Comparison of ENCODE assay signal across 30 cellular contexts in genomic region chr4:112120021-112120420, GRCh38. TPM values are rescaled to one million over a fixed set of nuclear protein-coding genes. Genes with fewer than 3 reads are reported as not detected.
A peak's percentile ranks its signal among the peaks of the same experiment; 100 is the strongest.
DNase-seq lines count a peak whose midpoint lies in the region; ATAC-seq and TF ChIP-seq lines count a peak whose summit lies in the region.
"Had no signal": no experiment of that assay in that cellular context is flagged by ENCODE, and none has a peak within 500 bp of the region (broad histone marks: within the 10 kb centered on the region; RNA-seq: fewer than 3 reads in every experiment).

No MANE protein-coding gene starts in this region.

- H3K27ac Mint-ChIP-seq in activated naive CD4-positive, alpha-beta T cell treated with anti-CD3 and anti-CD28 coated beads for 36 hours, result peak overlapping the region; percentile 89
- H3K27ac Mint-ChIP-seq: activated B cell treated with CpG ODN at 0.5 μM for 24 hours, mesothelial cell of epicardium had no signal

- H3K27me3 Mint-ChIP-seq in activated naive CD4-positive, alpha-beta T cell treated with anti-CD3 and anti-CD28 coated beads for 36 hours (ENCODE audit: low read depth), result no peaks in the 10 kb centered on the region
- H3K27me3 Mint-ChIP-seq: activated B cell treated with CpG ODN at 0.5 μM for 24 hours had no signal

- H3K4me3 ChIP-seq in MM.1S (ENCODE audit: low read length), result no peak overlapping the region
- no peak overlapping the region for H3K4me3 ChIP-seq in mesenchymal stem cell (ENCODE audit: insufficient read depth in 1 of 2, low read depth in 1 of 2, low read length in 2 of 2)
- H3K4me3 ChIP-seq: ascending aorta, MG63, right atrium auricular region, thyroid gland, uterus had no signal

- no peaks in the 10 kb centered on the region for H3K79me1 ChIP-seq in mesenchymal stem cell (replicated peaks; ENCODE audit: low read length, poor library complexity, severe bottlenecking)

- H2BK120ac ChIP-seq in mesenchymal stem cell (ENCODE audit: low read depth, low read length), result no peak overlapping the region

- peaks cover 8% of the 10 kb centered on the region for H3K4me1 ChIP-seq in MM.1S (ENCODE audit: low read length)
- no peaks in the 10 kb centered on the region for H3K4me1 ChIP-seq in mesenchymal stem cell (ENCODE audit: control insufficient read depth, insufficient read depth, low read depth, low read length)
- H3K4me1 ChIP-seq: ascending aorta, BE2C, foreskin keratinocyte, right atrium auricular region, thyroid gland, uterus had no signal

- H3K4me2 ChIP-seq in MM.1S (ENCODE audit: low read depth, low read length) (no peak overlapping the region), mesenchymal stem cell (ENCODE audit: low read length, poor library complexity, severe bottlenecking) (no peak overlapping the region)

- no peak for ATAC-seq in GM21786 (IDR thresholded peaks at IDR 0.05; ENCODE audit: unreplicated experiment)
- ATAC-seq: foreskin keratinocyte, left ventricle myocardium superior had no signal

- no peak overlapping the region for H2AK5ac ChIP-seq in mesenchymal stem cell (ENCODE audit: low read length, severe bottlenecking)

- no peaks in the 10 kb centered on the region for H3K9me2 ChIP-seq in MM.1S (replicated peaks; ENCODE audit: insufficient read depth, low read length)

- H4K8ac ChIP-seq in mesenchymal stem cell (ENCODE audit: low read length), result no peak overlapping the region

- no peak overlapping the region for H3K18ac ChIP-seq in mesenchymal stem cell (ENCODE audit: low read depth in 1 of 2, low read length in 2 of 2)

- no peak overlapping the region for H2BK12ac ChIP-seq in mesenchymal stem cell (ENCODE audit: low read length in 2 of 2)

- H3K27ac ChIP-seq in MM.1S (ENCODE audit: low read length), result no peak overlapping the region
- H3K27ac ChIP-seq in mesenchymal stem cell (ENCODE audit: low read length, poor library complexity, severe bottlenecking), result no peak overlapping the region
- H3K27ac ChIP-seq: ascending aorta, foreskin keratinocyte, KMS-11, neutrophil, right atrium auricular region, thyroid gland, uterus had no signal

- H3K14ac ChIP-seq in mesenchymal stem cell (ENCODE audit: low read length in 2 of 2), result no peak overlapping the region

- H2BK15ac ChIP-seq in mesenchymal stem cell (ENCODE audit: low read depth, poor library complexity, severe bottlenecking), result no peak overlapping the region

- no peaks in the 10 kb centered on the region for H3K27me3 ChIP-seq in MM.1S (replicated peaks; ENCODE audit: insufficient read depth, low read length)
- H3K27me3 ChIP-seq in mesenchymal stem cell (ENCODE audit: control insufficient read depth in 1 of 2, insufficient read depth in 1 of 2, low read length in 2 of 2), result no peaks in the 10 kb centered on the region
- H3K27me3 ChIP-seq: ascending aorta, BE2C, foreskin keratinocyte, MG63, neutrophil, right atrium auricular region, thyroid gland, uterus had no signal

- H3K36me3 ChIP-seq in MM.1S (replicated peaks; ENCODE audit: insufficient read depth, low read length) (no peaks in the 10 kb centered on the region), mesenchymal stem cell (ENCODE audit: control insufficient read depth in 1 of 2, insufficient read depth in 2 of 2, low read depth in 1 of 2, low read length in 2 of 2) (no peaks in the 10 kb centered on the region)
- H3K36me3 ChIP-seq: ascending aorta, BE2C, MG63, neutrophil, right atrium auricular region, thyroid gland, uterus had no signal

- H3K36me3 Mint-ChIP-seq in activated naive CD4-positive, alpha-beta T cell treated with anti-CD3 and anti-CD28 coated beads for 36 hours (ENCODE audit: low read depth), result peaks cover 4% of the 10 kb centered on the region
- H3K36me3 Mint-ChIP-seq: mesothelial cell of epicardium had no signal

- no peak for DNase-seq in activated naive CD4-positive, alpha-beta T cell treated with anti-CD3 and anti-CD28 coated beads for 36 hours
- no peak for DNase-seq in activated naive CD4-positive, alpha-beta T cell treated with Interleukin-2 at 50 U/mL for 16 hours
- peak; percentile 22 for DNase-seq in MM.1S
- DNase-seq in amniotic epithelial cell (ENCODE audit: low read depth), result peak; percentile 69
- DNase-seq in mesenchymal stem cell, result peak; percentile 37
- DNase-seq in stimulated activated CD4-positive, alpha-beta T cell treated with anti-CD3 and anti-CD28 coated beads, Interleukin-4, amount 100 ng/mL, for 1 hour, result no peak
- DNase-seq: activated B cell treated with CpG ODN at 0.5 μM for 24 hours; activated CD4-positive, alpha-beta T cell treated with anti-CD3 and anti-CD28 coated beads, Interleukin-2, amount 50 U/mL, for 4 hours; BE2C; caudate nucleus; DMS 273 treated with DMSO at 0.1 percent for 48 hours; foreskin keratinocyte; head of caudate nucleus; kidney; left ventricle myocardium superior; MG63; NCI-H1105 treated with DMSO at 0.1 percent for 48 hours; NCI-H1930; NCI-H510A treated with DMSO at 0.1 percent for 48 hours; NK-92 treated with Interleukin-12 subunit alpha and Interleukin-12 subunit beta, amount 100 ng/mL, for 24 hours; posterior cingulate gyrus; small intestine; thyroid gland; uterus had no signal

- H3F3A ChIP-seq in MM.1S (ENCODE audit: insufficient read depth, low read length), result 0 out of 2 replicates have a peak, but pooled peaks cover 4% of the 10 kb centered on the region

- H3K9me3 ChIP-seq in MM.1S (replicated peaks; ENCODE audit: insufficient read depth, low read length), result no peaks in the 10 kb centered on the region
- H3K9me3 ChIP-seq in mesenchymal stem cell (ENCODE audit: control insufficient read depth, low read length), result no peaks in the 10 kb centered on the region
- H3K9me3 ChIP-seq: ascending aorta, BE2C, MG63, neutrophil, right atrium auricular region, thyroid gland, uterus had no signal

- CTCF ChIA-PET in activated naive CD4-positive, alpha-beta T cell treated with anti-CD3 and anti-CD28 coated beads for 36 hours (lab: Charles Lee), result interaction anchor here (0.6 to 1.4 kb wide), 4 partner anchors 13 to 67 kb away, joined by 3 to 4 read pairs (median 4); no protein-coding TSS in a partner anchor

- no peak overlapping the region for H3K23ac ChIP-seq in mesenchymal stem cell (ENCODE audit: low read length in 2 of 2)

- no peak overlapping the region for H3K4me3 Mint-ChIP-seq in activated naive CD4-positive, alpha-beta T cell treated with anti-CD3 and anti-CD28 coated beads for 36 hours
- H3K4me3 Mint-ChIP-seq: activated B cell treated with CpG ODN at 0.5 μM for 24 hours, mesothelial cell of epicardium had no signal

- 100% methylated on average over 1 of the region's 2 CpGs for WGBS in mesenchymal stem cell

- no peak overlapping the region for H3K4ac ChIP-seq in mesenchymal stem cell (ENCODE audit: low read depth in 1 of 2, low read length in 2 of 2)

- H3K9me3 Mint-ChIP-seq in activated naive CD4-positive, alpha-beta T cell treated with anti-CD3 and anti-CD28 coated beads for 36 hours, result peaks cover 4% of the 10 kb centered on the region
- H3K9me3 Mint-ChIP-seq: activated B cell treated with CpG ODN at 0.5 μM for 24 hours had no signal

- intact Hi-C loops in activated naive CD4-positive, alpha-beta T cell treated with anti-CD3 and anti-CD28 coated beads for 36 hours (cut with micrococcal nuclease), result no loop called here

- peaks cover 22% of the 10 kb centered on the region for H3K4me1 Mint-ChIP-seq in activated naive CD4-positive, alpha-beta T cell treated with anti-CD3 and anti-CD28 coated beads for 36 hours (ENCODE audit: low read depth)
- H3K4me1 Mint-ChIP-seq: activated B cell treated with CpG ODN at 0.5 μM for 24 hours, mesothelial cell of epicardium had no signal

- TF ChIP-seq CTCF in MM.1S (IDR thresholded peaks at IDR 0.05; ENCODE audit: low read length), result no peak

- no peak overlapping the region for H2BK5ac ChIP-seq in mesenchymal stem cell (ENCODE audit: low read depth, low read length, poor library complexity, severe bottlenecking)

- H4K20me1 ChIP-seq in MM.1S (ENCODE audit: insufficient read depth, low read length), result no peaks in the 10 kb centered on the region

- H3K79me2 ChIP-seq in MM.1S (ENCODE audit: low read length), result no peaks in the 10 kb centered on the region

- H3K9ac ChIP-seq in MM.1S (ENCODE audit: low read length), result no peak overlapping the region
- H3K9ac ChIP-seq in mesenchymal stem cell (ENCODE audit: low read length), result no peak overlapping the region
- H3K9ac ChIP-seq: KMS-11 had no signal

- H2AFZ ChIP-seq in MM.1S (ENCODE audit: low read length) (no peak overlapping the region), mesenchymal stem cell (ENCODE audit: low read depth, low read length) (no peak overlapping the region)

- no peak overlapping the region for H4K91ac ChIP-seq in mesenchymal stem cell (ENCODE audit: low read length)

RNA-seq across cellular contexts. Expression of gene FAM241A, which starts 25.2 kb away (rescaled TPM):
- 1 to 10 TPM; 2.2 to 2.5 TPM for total RNA-seq in activated naive CD4-positive, alpha-beta T cell treated with anti-CD3 and anti-CD28 coated beads for 36 hours
- 2.3 TPM for polyA plus RNA-seq in mesenchymal stem cell (2013, experiment 1 of 2)
- polyA plus RNA-seq in mesenchymal stem cell (2013, experiment 2 of 2), result 2.5 TPM

Comparison
In these comparisons a context has a peak if more than half of its experiments do, and no peak if none do; other contexts are left out.
1. DNase-seq: peak in MM.1S (single experiment), amniotic epithelial cell (single experiment) and mesenchymal stem cell (single experiment); none in activated naive CD4-positive, alpha-beta T cell treated with anti-CD3 and anti-CD28 coated beads for 36 hours (single experiment), activated naive CD4-positive, alpha-beta T cell treated with Interleukin-2 at 50 U/mL for 16 hours (single experiment) and stimulated activated CD4-positive, alpha-beta T cell treated with anti-CD3 and anti-CD28 coated beads, Interleukin-4, amount 100 ng/mL, for 1 hour (single experiment).